13 cellular contexts compared by ENCODE assay signal in the genomic region with DNA sequence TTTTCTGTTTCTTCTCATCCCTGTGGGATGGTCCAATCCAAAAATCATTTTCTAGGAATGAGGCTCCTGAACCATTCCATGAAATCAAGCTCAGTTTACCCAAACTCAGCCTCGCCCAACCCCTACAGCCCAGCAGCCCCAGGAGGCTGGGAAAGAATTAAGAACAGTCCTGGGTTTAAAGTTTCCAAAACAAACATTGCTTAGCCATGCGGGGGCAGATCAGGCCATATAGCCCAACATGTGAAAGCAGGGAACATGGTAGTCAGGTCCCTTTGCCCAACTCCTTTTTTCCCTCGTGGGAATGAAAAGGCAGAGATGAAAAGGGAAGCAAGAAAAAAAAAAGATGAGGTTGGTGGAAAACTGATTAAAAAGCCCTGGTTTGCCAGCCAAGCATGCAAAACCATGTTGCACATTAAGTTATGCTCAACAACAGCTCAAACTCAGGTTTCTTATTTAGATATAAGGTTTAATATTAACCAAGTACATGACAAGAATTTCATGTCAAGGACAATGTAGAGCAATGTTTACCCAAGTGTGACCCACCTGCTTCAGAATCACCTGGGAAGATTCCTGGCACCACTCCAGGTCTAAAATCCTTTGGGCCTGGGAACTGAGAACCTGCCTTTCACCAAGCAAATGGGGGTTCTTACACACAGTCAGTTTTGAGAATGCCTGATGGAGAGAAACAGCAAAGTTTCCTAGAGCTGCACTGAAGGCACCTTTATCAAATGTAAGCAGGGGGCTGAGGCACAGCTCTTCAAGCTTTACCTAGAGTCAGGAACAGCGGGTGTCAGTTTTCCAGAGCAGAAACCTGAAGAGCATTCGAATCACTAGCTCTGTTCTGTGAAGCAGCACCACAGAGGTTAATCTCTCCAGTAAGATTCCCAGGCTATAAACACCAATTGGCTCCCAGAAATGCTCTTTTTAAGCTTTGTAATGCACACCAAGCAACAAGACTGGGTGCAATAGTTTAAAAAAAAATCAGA. TPM values are rescaled to one million over a fixed set of nuclear protein-coding genes. Genes with fewer than 3 reads are reported as not detected.
A peak's percentile ranks its signal among the peaks of the same experiment; 100 is the strongest.
DNase-seq lines count a peak whose midpoint lies in the region; ATAC-seq and TF ChIP-seq lines count a peak whose summit lies in the region.
"Had no signal": no experiment of that assay in that cellular context is flagged by ENCODE, and none has a peak within 500 bp of the region (broad histone marks: within the 10 kb centered on the region; RNA-seq: fewer than 3 reads in every experiment).

No MANE protein-coding gene starts in this region.

- no peaks in the 10 kb centered on the region for H3K27me3 Mint-ChIP-seq in Calu3 (ENCODE audit: unreplicated experiment)

- H3K4me1 ChIP-seq in ascending aorta (peaks cover 0 to 30% of the 10 kb centered on the region in 2 donors), muscle layer of colon (ENCODE audit: insufficient read depth, low read length) (peaks cover 54% of the 10 kb centered on the region)

- ATAC-seq in GM21447 (IDR thresholded peaks at IDR 0.05; ENCODE audit: unreplicated experiment) (peak; percentile 72), GM21717 (IDR thresholded peaks at IDR 0.05; ENCODE audit: unreplicated experiment) (no peak), GM21619 (IDR thresholded peaks at IDR 0.05; ENCODE audit: unreplicated experiment) (no peak)

- peak overlapping the region; percentile 23 to 64 for H3K4me3 ChIP-seq in ascending aorta
- H3K4me3 ChIP-seq in muscle layer of colon (ENCODE audit: low read depth in 1 of 2, low read length in 2 of 2): peak overlapping the region; percentile 38 to 85
- H3K4me3 ChIP-seq: testis had no signal

- intact Hi-C loops in Calu3 (cut with micrococcal nuclease; ENCODE audit: unreplicated experiment): no loop called here
- intact Hi-C loops in ascending aorta (cut with DNase I): loop anchor here (10.0 kb wide), 2 partner anchors 86 to 236 kb away; no protein-coding TSS in a partner anchor

- TF ChIP-seq CTCF in Calu3 (IDR thresholded peaks at IDR 0.05; ENCODE audit: unreplicated experiment) (no peak), ascending aorta (IDR thresholded peaks at IDR 0.05) (no peak)

- no peak overlapping the region for H3K27ac Mint-ChIP-seq in Calu3 (ENCODE audit: unreplicated experiment)

- H3K36me3 Mint-ChIP-seq in Calu3 (ENCODE audit: insufficient read depth, unreplicated experiment): no peaks in the 10 kb centered on the region

- H3K9me3 Mint-ChIP-seq in Calu3 (ENCODE audit: low read depth, unreplicated experiment): no peaks in the 10 kb centered on the region

- H3K27ac ChIP-seq in ascending aorta (peak overlapping the region; percentile 57 to 71), muscle layer of colon (ENCODE audit: low read depth, low read length) (peak overlapping the region; percentile 76)
- H3K27ac ChIP-seq: testis had no signal

- H3K9me3 ChIP-seq in ascending aorta: no peaks in the 10 kb centered on the region
- no peaks in the 10 kb centered on the region for H3K9me3 ChIP-seq in muscle layer of colon (ENCODE audit: low read length)
- H3K9me3 ChIP-seq: testis had no signal

- no TSS peak for BruUV-seq in Calu3 (replicated peaks; lab: Mats Ljungman, UMichigan)

- no peaks in the 10 kb centered on the region for H3K36me3 ChIP-seq in ascending aorta
- H3K36me3 ChIP-seq in muscle layer of colon (ENCODE audit: insufficient read depth, low read length): no peaks in the 10 kb centered on the region

- no peaks in the 10 kb centered on the region for H3K27me3 ChIP-seq in ascending aorta
- H3K27me3 ChIP-seq in muscle layer of colon (ENCODE audit: control insufficient read depth in 1 of 2, insufficient read depth in 2 of 2, low read length in 2 of 2): no peaks in the 10 kb centered on the region
- H3K27me3 ChIP-seq: testis had no signal

- no peaks in the 10 kb centered on the region for H3K4me1 Mint-ChIP-seq in Calu3 (ENCODE audit: low read depth, unreplicated experiment)

- H3K9ac ChIP-seq in muscle layer of colon (ENCODE audit: low read length): peak overlapping the region; percentile 62

- CTCF ChIA-PET in Calu3 (lab: Charles Lee): interaction anchor here (1.5 kb wide), 1 partner anchor 13 kb away, joined by 3 read pairs; no protein-coding TSS in a partner anchor

- H3K4me3 Mint-ChIP-seq in Calu3 (ENCODE audit: low read depth, unreplicated experiment): no peak overlapping the region

- peak; percentile 6 for DNase-seq in Calu3
- no peak for DNase-seq in ascending aorta (ENCODE audit: low spot score in 2 of 2)
- no peak for DNase-seq in NCI-H1436 treated with DMSO at 0.1 percent for 48 hours (lab: John Stamatoyannopoulos, UW)
- no peak for DNase-seq in EL
- DNase-seq: foreskin fibroblast; NCI-H2227 treated with DMSO at 0.1 percent for 48 hours; stimulated activated CD4-positive, alpha-beta T cell treated with anti-CD3 and anti-CD28 coated beads, Interleukin-4, amount 100 ng/mL, for 1 hour; T-helper 1 cell; testis had no signal

RNA-seq across cellular contexts. Expression of gene FREM1, which starts 1.7 kb away (rescaled TPM):
- total RNA-seq in Calu3 (2022): not detected in 2 replicates
- total RNA-seq in ascending aorta: 0.85 TPM
